31 cellular contexts compared by ENCODE assay signal in the genomic region with DNA sequence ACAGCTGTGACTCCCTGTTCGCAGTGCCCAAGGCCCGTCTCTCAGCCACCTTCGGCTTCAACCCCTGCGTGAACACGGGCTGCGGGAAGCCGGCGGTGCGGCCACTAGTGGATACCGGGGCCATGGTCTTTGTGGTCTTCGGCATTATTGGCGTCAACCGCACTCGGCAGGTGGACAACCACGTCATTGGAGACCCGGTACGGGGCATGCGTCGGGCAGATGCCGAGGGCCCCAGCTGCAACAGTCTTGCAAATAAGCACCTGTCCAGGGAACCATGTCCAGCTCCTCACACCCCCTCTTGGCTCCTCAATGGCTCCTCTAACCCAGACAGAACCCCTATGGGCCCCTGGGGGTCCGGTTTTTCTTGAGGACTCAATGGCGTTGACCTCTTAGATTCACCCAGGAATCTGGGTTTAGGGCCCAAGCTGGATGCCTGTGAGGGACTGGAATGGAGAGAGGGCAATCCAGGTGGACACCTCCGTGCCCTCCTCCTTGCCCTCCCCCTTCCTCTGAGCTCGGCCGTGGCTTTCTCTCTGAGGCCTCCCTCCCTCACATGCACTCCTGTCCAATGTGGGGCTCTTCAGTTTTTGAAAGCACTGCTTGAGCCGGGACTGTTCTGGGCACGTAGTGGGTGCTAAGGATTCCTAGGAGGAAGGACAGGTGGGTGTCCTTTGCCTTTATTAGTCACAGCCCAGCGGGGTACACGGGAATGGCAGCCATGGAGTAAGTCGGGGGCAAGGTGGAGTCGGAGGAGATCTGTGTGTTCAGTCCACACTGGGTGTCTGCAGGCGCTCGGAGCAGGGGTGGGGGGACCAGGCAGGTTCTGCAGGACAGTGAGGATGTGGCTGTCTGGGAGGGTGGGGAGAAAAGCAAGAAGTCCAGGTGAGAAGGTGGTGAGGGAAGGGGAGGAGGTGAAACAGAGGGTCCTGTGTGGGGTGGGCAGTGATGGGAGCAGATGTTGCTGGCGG. TPM values are rescaled to one million over a fixed set of nuclear protein-coding genes. Genes with fewer than 3 reads are reported as not detected.
"Had no signal": no experiment of that assay in that cellular context is flagged by ENCODE, and none has a peak within 500 bp of the region (broad histone marks: within the 10 kb centered on the region; RNA-seq: fewer than 3 reads in every experiment).

No MANE protein-coding gene starts in this region.

- FAIRE-seq: islet of Langerhans, pancreas had no signal

- H3K4me3 Mint-ChIP-seq: activated B cell treated with CpG ODN at 0.5 μM for 24 hours; activated naive CD8-positive, alpha-beta T cell; activated T-cell treated with anti-CD3 and anti-CD28 coated beads, Interleukin-2, amount 50 U/mL, for 72 hours; mesothelial cell of epicardium; nephron progenitor cell; stimulated activated memory B cell treated with anti-CD40 and anti-IgM and Interleukin-4, amounts not matched to agents 10 μg/mL and 1 μg/mL and 100 μg/mL, for 72 hours had no signal

- H3K4me3 ChIP-seq: body of pancreas, cardiac muscle cell, esophagus muscularis mucosa, heart left ventricle, pancreas, prostate gland, skin epidermis, suprapubic skin, tibial artery had no signal

- H3K27ac Mint-ChIP-seq: activated B cell treated with CpG ODN at 0.5 μM for 24 hours; activated naive CD8-positive, alpha-beta T cell; activated T-cell treated with anti-CD3 and anti-CD28 coated beads, Interleukin-2, amount 50 U/mL, for 72 hours; mesothelial cell of epicardium; nephron progenitor cell; stimulated activated memory B cell treated with anti-CD40 and anti-IgM and Interleukin-4, amounts not matched to agents 10 μg/mL and 1 μg/mL and 100 μg/mL, for 72 hours had no signal

- H3K27me3 ChIP-seq: body of pancreas, cardiac muscle cell, foreskin keratinocyte, pancreas had no signal

- H3K9me3 Mint-ChIP-seq: activated B cell treated with CpG ODN at 0.5 μM for 24 hours; activated T-cell treated with anti-CD3 and anti-CD28 coated beads, Interleukin-2, amount 50 U/mL, for 72 hours; mesothelial cell of epicardium; naive B cell; nephron progenitor cell; stimulated activated memory B cell treated with anti-CD40 and anti-IgM and Interleukin-4, amounts not matched to agents 10 μg/mL and 1 μg/mL and 100 μg/mL, for 72 hours had no signal

- H3K36me3 ChIP-seq: cardiac muscle cell, esophagus muscularis mucosa, heart left ventricle, pancreas, prostate gland, suprapubic skin, tibial artery had no signal

- H3K4me1 ChIP-seq: body of pancreas, esophagus muscularis mucosa, foreskin keratinocyte, heart left ventricle, pancreas, prostate gland, suprapubic skin, tibial artery had no signal

- ATAC-seq: activated T-cell treated with anti-CD3 and anti-CD28 coated beads, Interleukin-2, amount 50 U/mL, for 72 hours; body of pancreas; heart left ventricle; left cardiac atrium; left ventricle myocardium superior; pancreas; sciatic nerve; stimulated activated memory B cell treated with anti-CD40 and anti-IgM and Interleukin-4, amounts not matched to agents 10 μg/mL and 1 μg/mL and 100 μg/mL, for 72 hours had no signal

- H3K9me3 ChIP-seq: body of pancreas, esophagus muscularis mucosa, heart left ventricle, pancreas, prostate gland, suprapubic skin, tibial artery had no signal

- H3K27me3 Mint-ChIP-seq: activated B cell treated with CpG ODN at 0.5 μM for 24 hours; activated naive CD8-positive, alpha-beta T cell had no signal

- H3K27ac ChIP-seq: body of pancreas, cardiac muscle cell, esophagus muscularis mucosa, foreskin keratinocyte, heart left ventricle, pancreas, prostate gland, skin epidermis, suprapubic skin, tibial artery had no signal

- H3K4me1 Mint-ChIP-seq: activated B cell treated with CpG ODN at 0.5 μM for 24 hours; mesothelial cell of epicardium; naive B cell; nephron progenitor cell; stimulated activated memory B cell treated with anti-CD40 and anti-IgM and Interleukin-4, amounts not matched to agents 10 μg/mL and 1 μg/mL and 100 μg/mL, for 72 hours had no signal

- DNase-seq: activated B cell treated with CpG ODN at 0.5 μM for 24 hours; activated CD4-positive, alpha-beta T cell treated with anti-CD3 and anti-CD28 coated beads, Interleukin-2, amount 50 U/mL, for 1 hour; activated naive CD4-positive, alpha-beta T cell; activated T-cell treated with anti-CD3 and anti-CD28 coated beads for 4 hours; activated T-cell treated with anti-CD3 and anti-CD28 coated beads, Interleukin-2, amount 50 U/mL, for 72 hours; aorta; body of pancreas; foreskin keratinocyte; heart left ventricle; left cardiac atrium; left ventricle myocardium superior; mammary epithelial cell; naive B cell; nephron progenitor cell; pancreas; retina; stimulated activated CD4-positive, alpha-beta T cell treated with anti-CD3 and anti-CD28 coated beads, Interleukin-1b, Interleukin-23, amount 100 ng/mL, for 48 hours; stimulated activated CD4-positive, alpha-beta T cell treated with anti-CD3 and anti-CD28 coated beads, Interleukin-4, amount 100 ng/mL, for 4 hours; stimulated activated CD8-positive, alpha-beta memory T cell treated with anti-CD3 and anti-CD28 coated beads, Interleukin-4, amount 100 ng/mL, for 48 hours; T-helper 2 cell had no signal

RNA-seq across cellular contexts. Expression of gene DISP3, which starts 51.1 kb away (rescaled TPM):
- total RNA-seq: esophagus muscularis mucosa, suprapubic skin had no signal
- polyA plus RNA-seq: aorta had no signal
